ENCODE assay signal across 19 cellular contexts in genomic region chr9:92254401-92255337, GRCh38.
"Had no signal": no experiment of that assay in that cellular context is flagged by ENCODE, and none has a peak within 500 bp of the region (broad histone marks: within the 10 kb centered on the region; RNA-seq: fewer than 3 reads in every experiment).

No MANE protein-coding gene starts in this region.

- H3K27me3 Mint-ChIP-seq: activated CD4-positive, alpha-beta memory T cell treated with anti-CD3 and anti-CD28 coated beads, Interleukin-2, amount 10 ng/mL, durations not matched to agents 7 days and 5 days; activated naive CD8-positive, alpha-beta T cell treated with anti-CD3 and anti-CD28 coated beads, Interleukin-2, amount 10 ng/mL, durations not matched to agents 7 days and 5 days; stimulated activated naive CD8-positive, alpha-beta T cell treated with anti-CD3 and anti-CD28 coated beads, Interleukin-15, Interleukin-2, amounts not matched to agents 100 ng/mL and 50 ng/mL, for 24 hours; T-helper 17 cell had no signal

- H3K9me3 ChIP-seq: thoracic aorta had no signal

- H3K4me3 ChIP-seq: skin epidermis, thoracic aorta had no signal

- ATAC-seq: activated T-cell treated with anti-CD3 and anti-CD28 coated beads, Interleukin-2, amount 50 U/mL, for 4 hours; natural killer cell; T-helper 17 cell; WTC11 had no signal

- H3K27ac ChIP-seq: skin epidermis, thoracic aorta had no signal

- FAIRE-seq: kidney had no signal

- H3K27ac Mint-ChIP-seq: activated CD4-positive, alpha-beta memory T cell treated with anti-CD3 and anti-CD28 coated beads, Interleukin-2, amount 10 ng/mL, durations not matched to agents 7 days and 5 days; activated naive CD8-positive, alpha-beta T cell treated with anti-CD3 and anti-CD28 coated beads, Interleukin-2, amount 10 ng/mL, durations not matched to agents 7 days and 5 days; natural killer cell; stimulated activated naive CD8-positive, alpha-beta T cell treated with anti-CD3 and anti-CD28 coated beads, Interleukin-15, Interleukin-2, amounts not matched to agents 100 ng/mL and 50 ng/mL, for 24 hours; T-helper 17 cell; WTC11 had no signal

- H3K4me1 Mint-ChIP-seq: activated CD4-positive, alpha-beta memory T cell treated with anti-CD3 and anti-CD28 coated beads, Interleukin-2, amount 10 ng/mL, durations not matched to agents 7 days and 5 days; activated naive CD8-positive, alpha-beta T cell treated with anti-CD3 and anti-CD28 coated beads, Interleukin-2, amount 10 ng/mL, durations not matched to agents 7 days and 5 days; endodermal cell; natural killer cell; T-helper 17 cell; WTC11 had no signal

- DNase-seq: activated CD4-positive, alpha-beta memory T cell treated with anti-CD3 and anti-CD28 coated beads, Interleukin-2, amount 10 ng/mL, durations not matched to agents 7 days and 5 days; activated CD4-positive, alpha-beta T cell treated with anti-CD3 and anti-CD28 coated beads for 4 hours; activated gamma-delta T cell; activated naive CD8-positive, alpha-beta T cell treated with anti-CD3 and anti-CD28 coated beads, Interleukin-2, amount 10 ng/mL, durations not matched to agents 7 days and 5 days; activated T-cell treated with anti-CD3 and anti-CD28 coated beads, Interleukin-2, amount 50 U/mL, for 4 hours; cerebellar nuclear complex; dermis blood vessel endothelial cell; endodermal cell; erythroblast; kidney; mesendoderm; natural killer cell; stimulated activated CD4-positive, alpha-beta T cell treated with anti-CD3 and anti-CD28 coated beads, Interleukin-15, amount 100 ng/mL, for 24 hours; stimulated activated CD4-positive, alpha-beta T cell treated with anti-CD3 and anti-CD28 coated beads, Interleukin-4, amount 100 ng/mL, for 1 hour; T-helper 17 cell had no signal

- H3K4me3 Mint-ChIP-seq: activated CD4-positive, alpha-beta memory T cell treated with anti-CD3 and anti-CD28 coated beads, Interleukin-2, amount 10 ng/mL, durations not matched to agents 7 days and 5 days; activated naive CD8-positive, alpha-beta T cell treated with anti-CD3 and anti-CD28 coated beads, Interleukin-2, amount 10 ng/mL, durations not matched to agents 7 days and 5 days; activated T-cell treated with anti-CD3 and anti-CD28 coated beads, Interleukin-2, amount 50 U/mL, for 4 hours; endodermal cell; natural killer cell; stimulated activated naive CD8-positive, alpha-beta T cell treated with anti-CD3 and anti-CD28 coated beads, Interleukin-15, Interleukin-2, amounts not matched to agents 100 ng/mL and 50 ng/mL, for 24 hours; T-helper 17 cell; WTC11 had no signal

- H3K9me3 Mint-ChIP-seq: activated CD4-positive, alpha-beta memory T cell treated with anti-CD3 and anti-CD28 coated beads, Interleukin-2, amount 10 ng/mL, durations not matched to agents 7 days and 5 days; activated naive CD8-positive, alpha-beta T cell treated with anti-CD3 and anti-CD28 coated beads, Interleukin-2, amount 10 ng/mL, durations not matched to agents 7 days and 5 days; activated T-cell treated with anti-CD3 and anti-CD28 coated beads, Interleukin-2, amount 50 U/mL, for 4 hours; endodermal cell; natural killer cell; stimulated activated naive CD8-positive, alpha-beta T cell treated with anti-CD3 and anti-CD28 coated beads, Interleukin-15, Interleukin-2, amounts not matched to agents 100 ng/mL and 50 ng/mL, for 24 hours; WTC11 had no signal
